In genomic region chr6:138592698-138593097, GRCh38 we compare ENCODE assay signal across 8 cellular contexts.
DNase-seq lines count a peak whose midpoint lies in the region; ATAC-seq, FAIRE-seq and TF ChIP-seq lines count a peak whose summit lies in the region.

No MANE protein-coding gene starts in this region.

- ATAC-seq in left ventricle myocardium superior, result no peak
- peak; percentile 59 for ATAC-seq in HG03196 (IDR thresholded peaks at IDR 0.05; ENCODE audit: unreplicated experiment)
- peak; percentile 70 for ATAC-seq in activated B cell treated with CpG ODN at 0.5 μM for 24 hours (ENCODE audit: low read depth)

- H3K36me3 ChIP-seq in left ventricle myocardium inferior, result no peaks in the 10 kb centered on the region

- CTCF ChIA-PET in activated B cell treated with CpG ODN at 0.5 μM for 24 hours (lab: Charles Lee), result interaction anchor here (1.0 to 3.6 kb wide), 3 partner anchors 156 to 658 kb away, joined by 3 to 25 read pairs (median 6); no protein-coding TSS in a partner anchor

- no peaks in the 10 kb centered on the region for H3K9me3 ChIP-seq in left ventricle myocardium inferior (replicated peaks)

- no peaks in the 10 kb centered on the region for H3K27me3 Mint-ChIP-seq in activated B cell treated with CpG ODN at 0.5 μM for 24 hours
- H3K27me3 Mint-ChIP-seq in mesothelial cell of epicardium (ENCODE audit: low read depth), result no peaks in the 10 kb centered on the region

- no peaks in the 10 kb centered on the region for H3K27me3 ChIP-seq in left ventricle myocardium inferior (ENCODE audit: low read depth)

- peaks cover 37% of the 10 kb centered on the region for H3K4me1 ChIP-seq in left ventricle myocardium inferior

- H3K27ac Mint-ChIP-seq in activated B cell treated with CpG ODN at 0.5 μM for 24 hours, result peak overlapping the region; percentile 93
- peak overlapping the region; percentile 83 for H3K27ac Mint-ChIP-seq in mesothelial cell of epicardium

- intact Hi-C loops in left ventricle myocardium inferior (cut with micrococcal nuclease) (loop anchor here (5.0 kb wide), 1 partner anchor 175 kb away; no protein-coding TSS in a partner anchor), left ventricle myocardium superior (cut with micrococcal nuclease) (no loop called here), activated B cell treated with CpG ODN at 0.5 μM for 24 hours (cut with micrococcal nuclease) (loop anchor here (1.0 to 10.0 kb wide), 5 partner anchors 100 to 782 kb away; partner anchors contain the start of genes CITED2, HEBP2, HECA and REPS1)

- peak overlapping the region; percentile 5 for H3K4me3 ChIP-seq in left ventricle myocardium inferior

- H3K4me3 Mint-ChIP-seq in activated B cell treated with CpG ODN at 0.5 μM for 24 hours, result peak overlapping the region; percentile 80
- H3K4me3 Mint-ChIP-seq in mesothelial cell of epicardium, result no peak overlapping the region

- H3K36me3 Mint-ChIP-seq in activated B cell treated with CpG ODN at 0.5 μM for 24 hours (ENCODE audit: low read depth) (no peaks in the 10 kb centered on the region), mesothelial cell of epicardium (no peaks in the 10 kb centered on the region)

- POLR2A ChIA-PET in activated B cell treated with CpG ODN at 0.5 μM for 24 hours (lab: Charles Lee), result interaction anchor here (1.0 kb wide), 1 partner anchor 181 kb away, joined by 5 read pairs; the partner anchor contains the start of gene CCDC28A

- H3K27ac ChIP-seq in left ventricle myocardium inferior (replicated peaks), result peak overlapping the region; percentile 61

- DNase-seq in left ventricle myocardium inferior (no peak), left ventricle myocardium superior (no peak), activated B cell treated with CpG ODN at 0.5 μM for 24 hours (no peak), mesothelial cell of epicardium (ENCODE audit: low spot score in 2 of 2, unreplicated experiment in 2 of 2) (no peak), cortex of kidney (lab: John Stamatoyannopoulos, UW) (no peak), D721Med (ENCODE audit: insufficient read length, low spot score) (no peak)
- DNase-seq in activated CD4-positive, alpha-beta T cell treated with anti-CD3 and anti-CD28 coated beads, Interleukin-2, amount 50 U/mL, for 1 hour, result no peak

- FAIRE-seq in D721Med (lab: Jason Lieb, UNC), result no peak

- peaks cover 29% of the 10 kb centered on the region for H3K4me1 Mint-ChIP-seq in activated B cell treated with CpG ODN at 0.5 μM for 24 hours
- H3K4me1 Mint-ChIP-seq in mesothelial cell of epicardium, result peaks cover 27% of the 10 kb centered on the region

- H3K9me3 Mint-ChIP-seq in activated B cell treated with CpG ODN at 0.5 μM for 24 hours (no peaks in the 10 kb centered on the region), mesothelial cell of epicardium (no peaks in the 10 kb centered on the region)

- TF ChIP-seq CTCF in left ventricle myocardium inferior (IDR thresholded peaks at IDR 0.05; ENCODE audit: borderline replicate concordance) (no peak), activated B cell treated with CpG ODN at 0.5 μM for 24 hours (IDR thresholded peaks at IDR 0.05) (no peak), mesothelial cell of epicardium (IDR thresholded peaks at IDR 0.05; ENCODE audit: unreplicated experiment) (no peak), D721Med (IDR thresholded peaks at IDR 0.05; ENCODE audit: insufficient read depth, missing control alignments) (no peak)
